1 cellular context compared by ENCODE assay signal in genomic region chr7:23531794-23532489, GRCh38.
TF ChIP-seq lines count a peak whose summit lies in the region.

TSS of gene TRA2A (minus strand) at chr7:23531981. CDS start at chr7:23531824, 157 bp downstream.

TF ChIP-seq in HepG2, 621 proteins besides CTCF, POLR2A, EP300 and RAD21 (continued from another document):
- peak; percentile 56; the same call in 1 of the 2 replicates for TF ChIP-seq THAP9 (CRISPR knock-in tag; IDR thresholded peaks at IDR 0.05; ENCODE audit: borderline replicate concordance)
- TF ChIP-seq, protein P1, sequence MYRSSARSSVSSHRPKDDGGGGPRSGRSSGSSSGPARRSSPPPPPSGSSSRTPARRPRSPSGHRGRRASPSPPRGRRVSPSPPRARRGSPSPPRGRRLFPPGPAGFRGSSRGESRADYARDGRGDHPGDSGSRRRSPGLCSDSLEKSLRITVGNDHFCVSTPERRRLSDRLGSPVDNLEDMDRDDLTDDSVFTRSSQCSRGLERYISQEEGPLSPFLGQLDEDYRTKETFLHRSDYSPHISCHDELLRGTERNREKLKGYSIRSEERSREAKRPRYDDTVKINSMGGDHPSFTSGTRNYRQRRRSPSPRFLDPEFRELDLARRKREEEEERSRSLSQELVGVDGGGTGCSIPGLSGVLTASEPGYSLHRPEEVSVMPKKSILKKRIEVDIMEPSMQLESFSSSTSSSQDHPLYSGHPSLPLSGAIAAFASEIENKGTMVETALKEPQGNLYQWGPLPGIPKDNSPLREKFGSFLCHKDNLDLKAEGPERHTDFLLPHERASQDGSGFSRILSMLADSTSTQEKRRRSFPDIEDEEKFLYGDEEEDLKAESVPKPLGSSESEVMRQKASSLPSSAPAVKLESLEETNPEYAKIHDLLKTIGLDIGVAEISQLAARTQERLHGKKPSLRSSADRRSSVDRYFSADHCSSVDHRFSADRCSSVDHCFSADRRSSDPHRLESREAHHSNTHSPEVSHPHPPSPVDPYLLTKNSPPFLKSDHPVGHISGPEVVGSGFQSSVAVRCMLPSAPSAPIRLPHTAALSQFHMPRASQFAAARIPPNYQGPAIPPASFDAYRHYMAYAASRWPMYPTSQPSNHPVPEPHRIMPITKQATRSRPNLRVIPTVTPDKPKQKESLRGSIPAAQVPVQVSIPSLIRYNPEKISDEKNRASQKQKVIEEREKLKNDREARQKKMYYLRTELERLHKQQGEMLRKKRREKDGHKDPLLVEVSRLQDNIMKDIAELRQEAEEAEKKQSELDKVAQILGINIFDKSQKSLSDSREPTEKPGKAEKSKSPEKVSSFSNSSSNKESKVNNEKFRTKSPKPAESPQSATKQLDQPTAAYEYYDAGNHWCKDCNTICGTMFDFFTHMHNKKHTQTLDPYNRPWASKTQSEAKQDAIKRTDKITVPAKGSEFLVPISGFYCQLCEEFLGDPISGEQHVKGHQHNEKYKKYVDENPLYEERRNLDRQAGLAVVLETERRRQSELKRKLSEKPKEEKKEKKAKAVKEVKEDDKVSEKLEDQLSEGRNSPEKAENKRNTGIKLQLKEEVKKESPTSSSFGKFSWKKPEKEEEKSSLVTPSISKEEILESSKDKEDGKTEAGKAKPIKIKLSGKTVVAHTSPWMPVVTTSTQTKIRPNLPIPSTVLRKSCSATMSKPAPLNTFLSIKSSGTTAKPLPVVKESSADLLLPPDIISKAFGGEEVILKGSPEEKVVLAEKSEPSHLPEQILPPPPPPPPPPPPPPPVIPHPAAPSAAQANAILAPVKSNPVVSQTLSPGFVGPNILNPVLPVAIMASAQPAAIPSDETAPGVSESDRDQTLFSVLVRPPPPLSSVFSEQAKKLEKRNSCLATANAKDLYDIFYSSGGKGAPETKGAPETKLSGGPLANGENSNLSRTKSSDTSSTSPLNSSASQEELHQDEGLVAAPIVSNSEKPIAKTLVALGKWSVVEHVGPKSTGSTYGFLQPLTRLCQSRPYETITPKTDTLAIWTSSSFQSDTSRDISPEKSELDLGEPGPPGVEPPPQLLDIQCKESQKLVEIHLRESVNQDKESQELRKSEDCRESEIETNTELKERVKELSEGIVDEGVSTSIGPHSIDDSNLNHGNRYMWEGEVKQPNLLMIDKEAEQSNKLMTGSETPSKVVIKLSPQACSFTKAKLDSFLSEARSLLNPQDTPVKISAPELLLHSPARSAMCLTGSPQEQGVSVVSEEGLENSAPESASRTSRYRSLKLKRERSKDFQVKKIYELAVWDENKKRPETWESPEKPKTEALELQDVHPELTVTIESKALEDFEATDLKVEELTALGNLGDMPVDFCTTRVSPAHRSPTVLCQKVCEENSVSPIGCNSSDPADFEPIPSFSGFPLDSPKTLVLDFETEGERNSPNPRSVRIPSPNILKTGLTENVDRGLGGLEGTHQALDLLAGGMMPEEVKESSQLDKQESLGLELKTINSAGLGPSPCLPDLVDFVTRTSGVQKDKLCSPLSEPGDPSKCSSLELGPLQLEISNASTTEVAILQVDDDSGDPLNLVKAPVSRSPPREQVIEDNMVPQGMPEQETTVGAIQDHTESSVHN (CRISPR knock-in tag; IDR thresholded peaks at IDR 0.05) = no peak
- TF ChIP-seq SMAD9 (CRISPR knock-in tag; IDR thresholded peaks at IDR 0.05) = no peak
- no peak for TF ChIP-seq ZNF556 (CRISPR knock-in tag; IDR thresholded peaks at IDR 0.05; ENCODE audit: borderline replicate concordance)
- TF ChIP-seq, protein P2, sequence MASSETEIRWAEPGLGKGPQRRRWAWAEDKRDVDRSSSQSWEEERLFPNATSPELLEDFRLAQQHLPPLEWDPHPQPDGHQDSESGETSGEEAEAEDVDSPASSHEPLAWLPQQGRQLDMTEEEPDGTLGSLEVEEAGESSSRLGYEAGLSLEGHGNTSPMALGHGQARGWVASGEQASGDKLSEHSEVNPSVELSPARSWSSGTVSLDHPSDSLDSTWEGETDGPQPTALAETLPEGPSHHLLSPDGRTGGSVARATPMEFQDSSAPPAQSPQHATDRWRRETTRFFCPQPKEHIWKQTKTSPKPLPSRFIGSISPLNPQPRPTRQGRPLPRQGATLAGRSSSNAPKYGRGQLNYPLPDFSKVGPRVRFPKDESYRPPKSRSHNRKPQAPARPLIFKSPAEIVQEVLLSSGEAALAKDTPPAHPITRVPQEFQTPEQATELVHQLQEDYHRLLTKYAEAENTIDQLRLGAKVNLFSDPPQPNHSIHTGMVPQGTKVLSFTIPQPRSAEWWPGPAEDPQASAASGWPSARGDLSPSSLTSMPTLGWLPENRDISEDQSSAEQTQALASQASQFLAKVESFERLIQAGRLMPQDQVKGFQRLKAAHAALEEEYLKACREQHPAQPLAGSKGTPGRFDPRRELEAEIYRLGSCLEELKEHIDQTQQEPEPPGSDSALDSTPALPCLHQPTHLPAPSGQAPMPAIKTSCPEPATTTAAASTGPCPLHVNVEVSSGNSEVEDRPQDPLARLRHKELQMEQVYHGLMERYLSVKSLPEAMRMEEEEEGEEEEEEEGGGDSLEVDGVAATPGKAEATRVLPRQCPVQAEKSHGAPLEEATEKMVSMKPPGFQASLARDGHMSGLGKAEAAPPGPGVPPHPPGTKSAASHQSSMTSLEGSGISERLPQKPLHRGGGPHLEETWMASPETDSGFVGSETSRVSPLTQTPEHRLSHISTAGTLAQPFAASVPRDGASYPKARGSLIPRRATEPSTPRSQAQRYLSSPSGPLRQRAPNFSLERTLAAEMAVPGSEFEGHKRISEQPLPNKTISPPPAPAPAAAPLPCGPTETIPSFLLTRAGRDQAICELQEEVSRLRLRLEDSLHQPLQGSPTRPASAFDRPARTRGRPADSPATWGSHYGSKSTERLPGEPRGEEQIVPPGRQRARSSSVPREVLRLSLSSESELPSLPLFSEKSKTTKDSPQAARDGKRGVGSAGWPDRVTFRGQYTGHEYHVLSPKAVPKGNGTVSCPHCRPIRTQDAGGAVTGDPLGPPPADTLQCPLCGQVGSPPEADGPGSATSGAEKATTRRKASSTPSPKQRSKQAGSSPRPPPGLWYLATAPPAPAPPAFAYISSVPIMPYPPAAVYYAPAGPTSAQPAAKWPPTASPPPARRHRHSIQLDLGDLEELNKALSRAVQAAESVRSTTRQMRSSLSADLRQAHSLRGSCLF (CRISPR knock-in tag; IDR thresholded peaks at IDR 0.05; ENCODE audit: borderline replicate concordance) = no peak
- TF ChIP-seq ZNF446 (CRISPR knock-in tag; IDR thresholded peaks at IDR 0.05) = no peak
- TF ChIP-seq CCDC6 (CRISPR knock-in tag; IDR thresholded peaks at IDR 0.05) = peak; percentile 78
- peak; percentile 88 for TF ChIP-seq PHF8 (CRISPR knock-in tag; IDR thresholded peaks at IDR 0.05)
- TF ChIP-seq NR2F1 (CRISPR knock-in tag; IDR thresholded peaks at IDR 0.05) = no peak; a peak in 1 of 4 replicates
- no peak for TF ChIP-seq RCOR2 (CRISPR knock-in tag; IDR thresholded peaks at IDR 0.05)
- TF ChIP-seq NONO (IDR thresholded peaks at IDR 0.05) = no peak
- TF ChIP-seq NONO (CRISPR knock-in tag; conservative IDR thresholded peaks at IDR 0.05) = peak; percentile 80
- TF ChIP-seq TERF1 (CRISPR knock-in tag; IDR thresholded peaks at IDR 0.05) = peak; percentile 80; the same call in 1 of the 2 replicates
- no peak for TF ChIP-seq NFE2 (CRISPR knock-in tag; IDR thresholded peaks at IDR 0.05)
TF ChIP-seq in HepG2: peak in this region for 295.
